9 cellular contexts compared by ENCODE assay signal in genomic region chr2:73085691-73086090, GRCh38. TPM values are rescaled to one million over a fixed set of nuclear protein-coding genes. Genes with fewer than 3 reads are reported as not detected.
DNase-seq lines count a peak whose midpoint lies in the region; ATAC-seq, FAIRE-seq and TF ChIP-seq lines count a peak whose summit lies in the region.
"Had no signal": no experiment of that assay in that cellular context is flagged by ENCODE, and none has a peak within 500 bp of the region (broad histone marks: within the 10 kb centered on the region; RNA-seq: fewer than 3 reads in every experiment).

No MANE protein-coding gene starts in this region.

- H3K4me1 ChIP-seq in endothelial cell of umbilical vein (ENCODE audit: control insufficient read depth, extremely low read depth, insufficient read depth, low read length) = peaks cover 31% of the 10 kb centered on the region

- no peaks in the 10 kb centered on the region for H3K9me3 Mint-ChIP-seq in CD4-positive, alpha-beta T cell
- H3K9me3 Mint-ChIP-seq in activated CD8-positive, alpha-beta memory T cell treated with anti-CD3 and anti-CD28 coated beads, Interleukin-2, amount 10 ng/mL, durations not matched to agents 7 days and 5 days (ENCODE audit: low read depth) = no peaks in the 10 kb centered on the region
- H3K9me3 Mint-ChIP-seq: T-helper 1 cell treated with Interleukin-12 subunit alpha and Interleukin-12 subunit beta and Interleukin-4 antibody, amounts not matched to agents 30 μg/mL and 1 μg/mL, for 36 hours had no signal

- no peaks in the 10 kb centered on the region for H3K27me3 ChIP-seq in CD4-positive, alpha-beta T cell (ENCODE audit: control insufficient read depth, insufficient read depth, low read length)
- H3K27me3 ChIP-seq in endothelial cell of umbilical vein (ENCODE audit: control insufficient read depth in 2 of 2, insufficient read depth in 2 of 2, low read length in 2 of 2) = no peaks in the 10 kb centered on the region

- peak; percentile 73 to 85 (median 78) for DNase-seq in CD4-positive, alpha-beta T cell
- DNase-seq in NK-92 (lab: John Stamatoyannopoulos, UW; ENCODE audit: unreplicated experiment) = peak; percentile 5
- DNase-seq in activated CD8-positive, alpha-beta memory T cell treated with anti-CD3 and anti-CD28 coated beads, Interleukin-2, amount 10 ng/mL, durations not matched to agents 7 days and 5 days = peak; percentile 89
- peak; percentile 76 for DNase-seq in endothelial cell of umbilical vein (ENCODE audit: low read depth, low spot score)
- peak; percentile 88 for DNase-seq in mucosa of gallbladder (ENCODE audit: low spot score)
- DNase-seq in stimulated activated CD8-positive, alpha-beta memory T cell treated with anti-CD3 and anti-CD28 coated beads, Interleukin-4, amount 100 ng/mL, for 48 hours = peak; percentile 92

- no TSS peak for BruUV-seq in endothelial cell of umbilical vein (replicated peaks; lab: Mats Ljungman, UMichigan)

- H3K27ac Mint-ChIP-seq in CD4-positive, alpha-beta T cell = no peak overlapping the region
- no peak overlapping the region for H3K27ac Mint-ChIP-seq in activated CD8-positive, alpha-beta memory T cell treated with anti-CD3 and anti-CD28 coated beads, Interleukin-2, amount 10 ng/mL, durations not matched to agents 7 days and 5 days
- H3K27ac Mint-ChIP-seq: T-helper 1 cell treated with Interleukin-12 subunit alpha and Interleukin-12 subunit beta and Interleukin-4 antibody, amounts not matched to agents 30 μg/mL and 1 μg/mL, for 36 hours had no signal

- H3K36me3 Mint-ChIP-seq in CD4-positive, alpha-beta T cell (ENCODE audit: low read depth) = no peaks in the 10 kb centered on the region
- H3K36me3 Mint-ChIP-seq in activated CD8-positive, alpha-beta memory T cell treated with anti-CD3 and anti-CD28 coated beads, Interleukin-2, amount 10 ng/mL, durations not matched to agents 7 days and 5 days = no peaks in the 10 kb centered on the region

- H3K27ac ChIP-seq in CD4-positive, alpha-beta T cell (ENCODE audit: low read depth, low read length) = no peak overlapping the region
- no peak overlapping the region for H3K27ac ChIP-seq in endothelial cell of umbilical vein (ENCODE audit: insufficient read depth, low read depth, low read length)

- H3K9me1 ChIP-seq in endothelial cell of umbilical vein (replicated peaks; ENCODE audit: control insufficient read depth, extremely low read depth, insufficient read depth, low read length) = no peaks in the 10 kb centered on the region

- no peak overlapping the region for H2AFZ ChIP-seq in endothelial cell of umbilical vein (ENCODE audit: low read depth, low read length)

- H3K79me2 ChIP-seq in endothelial cell of umbilical vein (ENCODE audit: control insufficient read depth, insufficient read depth, low read length) = peaks cover 58% of the 10 kb centered on the region

- TF ChIP-seq CTCF in CD4-positive, alpha-beta T cell (IDR thresholded peaks at IDR 0.05) = peak; percentile 89
- TF ChIP-seq CTCF in endothelial cell of umbilical vein (IDR thresholded peaks at IDR 0.05; ENCODE audit: extremely low read depth in 1 of 2, insufficient read depth in 1 of 2, low read depth in 1 of 2, low read length in 2 of 2) = peak; percentile 95 to 96

- ATAC-seq in CD4-positive, alpha-beta T cell (ENCODE audit: poor library complexity) = peak; percentile 96
- ATAC-seq in GM19395 (IDR thresholded peaks at IDR 0.05; ENCODE audit: unreplicated experiment) (peak; percentile 86), HG03442 (IDR thresholded peaks at IDR 0.05; ENCODE audit: unreplicated experiment) (peak; percentile 93)
- ATAC-seq in activated CD8-positive, alpha-beta memory T cell treated with anti-CD3 and anti-CD28 coated beads, Interleukin-2, amount 10 ng/mL, durations not matched to agents 7 days and 5 days = peak; percentile 96

- dilution Hi-C loops in endothelial cell of umbilical vein (cut with MboI; ENCODE audit: extremely low pct_ligation_motif_present, low sequenced_read_pairs) = no loop called here

- H3K4me3 ChIP-seq in endothelial cell of umbilical vein (replicated peaks in 1 of 3; ENCODE audit: insufficient read depth in 1 of 3, low read depth in 1 of 3, low read length in 3 of 3) = no peak overlapping the region

- H3K27me3 Mint-ChIP-seq in CD4-positive, alpha-beta T cell = no peaks in the 10 kb centered on the region
- no peaks in the 10 kb centered on the region for H3K27me3 Mint-ChIP-seq in activated CD8-positive, alpha-beta memory T cell treated with anti-CD3 and anti-CD28 coated beads, Interleukin-2, amount 10 ng/mL, durations not matched to agents 7 days and 5 days

- POLR2A ChIA-PET in CD4-positive, alpha-beta T cell (lab: Charles Lee) = no interaction called here
- POLR2A ChIA-PET in endothelial cell of umbilical vein (lab: Charles Lee) = no interaction called here

- H3K36me3 ChIP-seq in endothelial cell of umbilical vein (ENCODE audit: control insufficient read depth in 2 of 2, extremely low read depth in 1 of 2, insufficient read depth in 2 of 2, low read length in 2 of 2) = peaks cover 6 to 27% of the 10 kb centered on the region in 2 experiments

- no peak overlapping the region for H3K4me3 Mint-ChIP-seq in CD4-positive, alpha-beta T cell
- H3K4me3 Mint-ChIP-seq in activated CD8-positive, alpha-beta memory T cell treated with anti-CD3 and anti-CD28 coated beads, Interleukin-2, amount 10 ng/mL, durations not matched to agents 7 days and 5 days = no peak overlapping the region
- H3K4me3 Mint-ChIP-seq: T-helper 1 cell treated with Interleukin-12 subunit alpha and Interleukin-12 subunit beta and Interleukin-4 antibody, amounts not matched to agents 30 μg/mL and 1 μg/mL, for 36 hours had no signal

- intact Hi-C loops in CD4-positive, alpha-beta T cell (cut with DNase I, micrococcal nuclease) = loop anchor here (1.0 to 5.0 kb wide), 4 partner anchors 78 to 127 kb away; no protein-coding TSS in a partner anchor
- intact Hi-C loops in endothelial cell of umbilical vein (cut with micrococcal nuclease) = loop anchor here (1.0 kb wide), 5 partner anchors 26 to 127 kb away; no protein-coding TSS in a partner anchor

- no peak overlapping the region for H3K9ac ChIP-seq in endothelial cell of umbilical vein (replicated peaks; ENCODE audit: extremely low read depth, insufficient read depth, low read length)

- no peaks in the 10 kb centered on the region for H3K9me3 ChIP-seq in CD4-positive, alpha-beta T cell (ENCODE audit: control insufficient read depth, low read length)
- no peaks in the 10 kb centered on the region for H3K9me3 ChIP-seq in endothelial cell of umbilical vein (replicated peaks; ENCODE audit: control insufficient read depth, insufficient read depth, low read length)

- CTCF ChIA-PET in CD4-positive, alpha-beta T cell (lab: Charles Lee) = interaction anchor here (1.1 to 3.4 kb wide), 4 partner anchors 26 to 127 kb away, joined by 3 to 30 read pairs (median 10); no protein-coding TSS in a partner anchor
- CTCF ChIA-PET in activated CD8-positive, alpha-beta memory T cell treated with anti-CD3 and anti-CD28 coated beads, Interleukin-2, amount 10 ng/mL, durations not matched to agents 7 days and 5 days (lab: Charles Lee) = interaction anchor here (1.0 to 6.6 kb wide), 22 partner anchors 11 to 193 kb away, joined by 3 to 67 read pairs (median 4); partner anchors contain the start of gene SMYD5
- CTCF ChIA-PET in endothelial cell of umbilical vein (lab: Charles Lee) = interaction anchor here (0.6 to 7.9 kb wide), 16 partner anchors 8 to 192 kb away, joined by 3 to 208 read pairs (median 6); partner anchors contain the start of genes RAB11FIP5, SFXN5 and SMYD5

- H3K4me2 ChIP-seq in endothelial cell of umbilical vein (ENCODE audit: insufficient read depth, low read length) = no peak overlapping the region

- FAIRE-seq in endothelial cell of umbilical vein (lab: Jason Lieb, UNC) = peak; percentile 88

- no peaks in the 10 kb centered on the region for H4K20me1 ChIP-seq in endothelial cell of umbilical vein (replicated peaks; ENCODE audit: control insufficient read depth, extremely low read depth, insufficient read depth, low read length)

- H3K4me1 Mint-ChIP-seq in CD4-positive, alpha-beta T cell (ENCODE audit: low read depth) = no peaks in the 10 kb centered on the region
- no peaks in the 10 kb centered on the region for H3K4me1 Mint-ChIP-seq in activated CD8-positive, alpha-beta memory T cell treated with anti-CD3 and anti-CD28 coated beads, Interleukin-2, amount 10 ng/mL, durations not matched to agents 7 days and 5 days

- no peak for TF ChIP-seq POLR2A in endothelial cell of umbilical vein (IDR thresholded peaks at IDR 0.05; ENCODE audit: low read depth, low read length)

TF ChIP-seq in endothelial cell of umbilical vein, 7 proteins besides CTCF, POLR2A, EP300 and RAD21 (continues in another document):
- no peak for TF ChIP-seq GATA2 (IDR thresholded peaks at IDR 0.05; ENCODE audit: insufficient read depth, insufficient read length, low read depth, low read length)
- TF ChIP-seq MYC (IDR thresholded peaks at IDR 0.05; ENCODE audit: low read depth, low read length) = no peak
- TF ChIP-seq JUN (IDR thresholded peaks at IDR 0.05; ENCODE audit: borderline replicate concordance, insufficient read depth, insufficient read length, low read depth) = no peak

RNA-seq across cellular contexts. Expression of gene SFXN5, which starts 14.2 kb away (rescaled TPM):
- total RNA-seq in CD4-positive, alpha-beta T cell = 1 to 10 TPM; 5.1 to 5.4 TPM
- 10 to 100 TPM; 12.4 to 20.0 TPM for total RNA-seq in activated CD8-positive, alpha-beta memory T cell treated with anti-CD3 and anti-CD28 coated beads, Interleukin-2, amount 10 ng/mL, durations not matched to agents 7 days and 5 days
- total RNA-seq in endothelial cell of umbilical vein (24.6 and 28.6 TPM in 2 replicates), mucosa of gallbladder (21.9 TPM)
- 18.7 and 22.8 TPM in 2 replicates for polyA plus RNA-seq in endothelial cell of umbilical vein
- 11.2 and 12.2 TPM in 2 replicates for polyA plus RNA-seq in endothelial cell of umbilical vein (2011; cell fraction: cytosol; rRNA removed)
- polyA plus RNA-seq in endothelial cell of umbilical vein (2011; cell fraction: nucleus; rRNA removed) = 56.4 and 81.3 TPM in 2 replicates
- 11.2 and 11.4 TPM in 2 replicates for polyA plus RNA-seq in endothelial cell of umbilical vein (2012)
- 31.9 and 33.2 TPM in 2 replicates for polyA minus RNA-seq in endothelial cell of umbilical vein
- polyA minus RNA-seq in endothelial cell of umbilical vein (2011; cell fraction: cytosol; rRNA and poly(A)+ RNA removed) = 14.3 TPM
- polyA minus RNA-seq in endothelial cell of umbilical vein (2011; cell fraction: nucleus; rRNA and poly(A)+ RNA removed) = 30.8 and 36.2 TPM in 2 replicates

RNA-seq across cellular contexts. Expression of gene RAB11FIP5, which starts 27.1 kb away (rescaled TPM):
- 10 to 100 TPM; 12.6 to 13.8 TPM for total RNA-seq in CD4-positive, alpha-beta T cell
- total RNA-seq in activated CD8-positive, alpha-beta memory T cell treated with anti-CD3 and anti-CD28 coated beads, Interleukin-2, amount 10 ng/mL, durations not matched to agents 7 days and 5 days = 1 to 10 TPM; 1.1 to 2.9 TPM
- total RNA-seq in endothelial cell of umbilical vein (47.0 and 49.4 TPM in 2 replicates), mucosa of gallbladder (63.0 TPM)
- polyA plus RNA-seq in endothelial cell of umbilical vein = 32.4 and 36.6 TPM in 2 replicates
- 35.8 and 36.8 TPM in 2 replicates for polyA plus RNA-seq in endothelial cell of umbilical vein (2011; cell fraction: cytosol; rRNA removed)
- 28.3 and 31.5 TPM in 2 replicates for polyA plus RNA-seq in endothelial cell of umbilical vein (2011; cell fraction: nucleus; rRNA removed)
- polyA plus RNA-seq in endothelial cell of umbilical vein (2012) = 56.4 and 64.0 TPM in 2 replicates
- 71.5 and 74.9 TPM in 2 replicates for polyA minus RNA-seq in endothelial cell of umbilical vein
- 9.1 TPM for polyA minus RNA-seq in endothelial cell of umbilical vein (2011; cell fraction: cytosol; rRNA and poly(A)+ RNA removed)
- 17.6 and 20.4 TPM in 2 replicates for polyA minus RNA-seq in endothelial cell of umbilical vein (2011; cell fraction: nucleus; rRNA and poly(A)+ RNA removed)

Comparison
In these comparisons a context has a peak if more than half of its experiments do, and no peak if none do; other contexts are left out.
1. DNase-seq: peak in every context shown above with its lines; median percentile 92 in stimulated activated CD8-positive, alpha-beta memory T cell treated with anti-CD3 and anti-CD28 coated beads, Interleukin-4, amount 100 ng/mL, for 48 hours; 89 in activated CD8-positive, alpha-beta memory T cell treated with anti-CD3 and anti-CD28 coated beads, Interleukin-2, amount 10 ng/mL, durations not matched to agents 7 days and 5 days; 88 in mucosa of gallbladder; 78 in CD4-positive, alpha-beta T cell; 76 in endothelial cell of umbilical vein; 5 in NK-92.